16 cellular contexts compared by ENCODE assay signal in genomic region chr2:154836622-154837021, GRCh38.
"Had no signal": no experiment of that assay in that cellular context is flagged by ENCODE, and none has a peak within 500 bp of the region (broad histone marks: within the 10 kb centered on the region; RNA-seq: fewer than 3 reads in every experiment).

No MANE protein-coding gene starts in this region.

- H3K9me3 Mint-ChIP-seq: activated T-cell treated with anti-CD3 and anti-CD28 coated beads, Interleukin-2, amount 50 U/mL, for 4 hours had no signal

- H3K27me3 Mint-ChIP-seq: activated naive CD8-positive, alpha-beta T cell; dendritic cell treated with granulocyte-macrophage colony-stimulating factor and Interleukin-4, amounts not matched to agents 40 ng/mL and 50 ng/mL, for 4 days; effector memory CD8-positive, alpha-beta T cell; naive B cell; stimulated activated naive CD8-positive, alpha-beta T cell treated with anti-CD3 and anti-CD28 coated beads, Interleukin-15, Interleukin-2, amounts not matched to agents 100 ng/mL and 50 ng/mL, for 24 hours had no signal

- H3K4me1 Mint-ChIP-seq: naive B cell had no signal

- H3K4me3 Mint-ChIP-seq: activated naive CD8-positive, alpha-beta T cell; activated T-cell treated with anti-CD3 and anti-CD28 coated beads, Interleukin-2, amount 50 U/mL, for 4 hours; dendritic cell treated with granulocyte-macrophage colony-stimulating factor and Interleukin-4, amounts not matched to agents 40 ng/mL and 50 ng/mL, for 4 days; effector memory CD8-positive, alpha-beta T cell; naive B cell; stimulated activated naive CD8-positive, alpha-beta T cell treated with anti-CD3 and anti-CD28 coated beads, Interleukin-15, Interleukin-2, amounts not matched to agents 100 ng/mL and 50 ng/mL, for 24 hours had no signal

- H3K36me3 ChIP-seq: brain microvascular endothelial cell, upper lobe of left lung had no signal

- H3K36me3 Mint-ChIP-seq: activated naive CD8-positive, alpha-beta T cell; naive B cell had no signal

- H3K4me3 ChIP-seq: psoas muscle, upper lobe of left lung had no signal

- H3K27ac Mint-ChIP-seq: activated naive CD8-positive, alpha-beta T cell; dendritic cell treated with granulocyte-macrophage colony-stimulating factor and Interleukin-4, amounts not matched to agents 40 ng/mL and 50 ng/mL, for 4 days; effector memory CD8-positive, alpha-beta T cell; naive B cell; stimulated activated naive CD8-positive, alpha-beta T cell treated with anti-CD3 and anti-CD28 coated beads, Interleukin-15, Interleukin-2, amounts not matched to agents 100 ng/mL and 50 ng/mL, for 24 hours had no signal

- H3K27me3 ChIP-seq: brain microvascular endothelial cell, upper lobe of left lung had no signal

- ATAC-seq: activated CD4-positive, CD25-positive, alpha-beta regulatory T cell treated with anti-CD3 and anti-CD28 coated beads, Interleukin-2, amount 50 U/mL, for 24 hours; activated T-cell treated with anti-CD3 and anti-CD28 coated beads, Interleukin-2, amount 50 U/mL, for 4 hours; effector memory CD8-positive, alpha-beta T cell; psoas muscle had no signal

- DNase-seq: activated effector memory CD4-positive, alpha-beta T cell treated with anti-CD3 and anti-CD28 coated beads, Interleukin-2, amount 50 U/mL, for 16 hours; activated T-cell treated with anti-CD3 and anti-CD28 coated beads, Interleukin-2, amount 50 U/mL, for 4 hours; amygdala; brain microvascular endothelial cell; effector memory CD8-positive, alpha-beta T cell; erythroblast; hippocampal formation; naive B cell; psoas muscle; stimulated activated CD4-positive, alpha-beta T cell treated with anti-CD3 and anti-CD28 coated beads, Interleukin-4, amount 100 ng/mL, for 24 hours; T-helper 2 cell; upper lobe of left lung had no signal

- H3K9me3 ChIP-seq: psoas muscle, upper lobe of left lung had no signal

- H3K4me1 ChIP-seq: psoas muscle, upper lobe of left lung had no signal
